27 cellular contexts compared by ENCODE assay signal in the genomic region with DNA sequence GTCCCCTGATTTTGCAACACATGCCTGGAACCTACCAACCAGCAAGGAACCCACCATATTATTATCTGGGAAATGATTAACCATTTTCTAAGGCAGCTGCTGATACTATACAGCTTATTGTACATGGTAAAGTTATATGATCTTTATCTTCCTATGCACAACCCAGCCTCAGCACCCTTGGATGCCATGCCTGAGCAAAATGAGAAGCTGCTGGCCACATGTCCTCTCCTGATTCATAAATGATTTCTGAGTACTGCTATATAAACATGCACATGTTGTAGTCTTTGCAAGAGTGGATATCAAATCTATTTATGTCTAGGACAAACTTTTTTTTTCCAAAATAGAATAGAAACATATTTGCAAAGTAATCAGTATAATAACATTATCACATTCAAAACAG.
"Had no signal": no experiment of that assay in that cellular context is flagged by ENCODE, and none has a peak within 500 bp of the region (broad histone marks: within the 10 kb centered on the region; RNA-seq: fewer than 3 reads in every experiment).

No MANE protein-coding gene starts in this region.

- DNase-seq: activated CD4-positive, alpha-beta T cell treated with anti-CD3 and anti-CD28 coated beads, Interleukin-2, amount 10 ng/mL, durations not matched to agents 24 days and 14 days; activated CD4-positive, alpha-beta T cell treated with anti-CD3 and anti-CD28 coated beads, Interleukin-2, amount 50 U/mL, for 4 hours; activated CD8-positive, alpha-beta T cell treated with anti-CD3 and anti-CD28 coated beads for 36 hours; activated effector memory CD4-positive, alpha-beta T cell treated with anti-CD3 and anti-CD28 coated beads, Interleukin-2, amount 50 U/mL, for 16 hours; activated naive CD4-positive, alpha-beta T cell; activated naive CD4-positive, alpha-beta T cell treated with anti-CD3 and anti-CD28 coated beads, Interleukin-2, amount 50 U/mL, for 16 hours; activated naive CD8-positive, alpha-beta T cell treated with anti-CD3 and anti-CD28 coated beads for 36 hours; activated T-cell treated with anti-CD3 and anti-CD28 coated beads, Interleukin-2, amount 50 U/mL, for 1 hour; activated T-cell treated with anti-CD3 and anti-CD28 coated beads, Interleukin-2, amount 50 U/mL, for 72 hours; amniotic stem cell; aorta; colonic mucosa; NCI-H1105; NCI-H1417 treated with DMSO at 0.1 percent for 48 hours; NCI-H1694; NCI-H1930; NCI-H2081 treated with DMSO at 0.1 percent for 48 hours; NCI-H226; NCI-H446 treated with DMSO at 0.1 percent for 48 hours; NCI-H524; NK-92 treated with Interleukin-12 subunit alpha and Interleukin-12 subunit beta, amount 100 ng/mL, for 24 hours; Peyer's patch; SIG-M5 had no signal

- H3K36me3 ChIP-seq: cardiac muscle cell, colonic mucosa, Peyer's patch had no signal

- H3K4me3 ChIP-seq: cardiac muscle cell, colonic mucosa, Peyer's patch had no signal

- H3K9me3 ChIP-seq: colonic mucosa, Peyer's patch had no signal

- H3K4me1 ChIP-seq: colonic mucosa, Peyer's patch had no signal

- H3K27ac ChIP-seq: cardiac muscle cell, colonic mucosa, Peyer's patch, RWPE1 had no signal

- ATAC-seq: activated CD8-positive, alpha-beta T cell treated with anti-CD3 and anti-CD28 coated beads for 36 hours; activated T-cell treated with anti-CD3 and anti-CD28 coated beads, Interleukin-2, amount 50 U/mL, for 72 hours; activated T-helper 17 cell treated with anti-CD3 and anti-CD28 coated beads, Interleukin-2, amount 50 U/mL, for 72 hours; Right ventricle myocardium inferior had no signal

- H3K27me3 ChIP-seq: cardiac muscle cell, colonic mucosa, Peyer's patch had no signal
